21 cellular contexts compared by ENCODE assay signal in genomic region chr3:128066111-128066510, GRCh38. TPM values are rescaled to one million over a fixed set of nuclear protein-coding genes. Genes with fewer than 3 reads are reported as not detected.
DNase-seq lines count a peak whose midpoint lies in the region; ATAC-seq and TF ChIP-seq lines count a peak whose summit lies in the region.
"Had no signal": no experiment of that assay in that cellular context is flagged by ENCODE, and none has a peak within 500 bp of the region (broad histone marks: within the 10 kb centered on the region; RNA-seq: fewer than 3 reads in every experiment).

No MANE protein-coding gene starts in this region.

- peaks cover 75% of the 10 kb centered on the region for H4K20me1 ChIP-seq in PC-9 (ENCODE audit: insufficient read depth)

- WGBS in heart left ventricle, 4 donors, result 84 to 92% (median 87%) methylated on average over 4 of the region's 4 CpGs

- no peak overlapping the region for H2AFZ ChIP-seq in PC-9

- H3K36me3 ChIP-seq in PC-9 (ENCODE audit: low read depth) (peaks cover 59% of the 10 kb centered on the region), heart left ventricle (peaks cover 10 to 100% (median 100%) of the 10 kb centered on the region in 9 donors)

- no peak overlapping the region for H3K4me2 ChIP-seq in PC-9
- H3K4me2 ChIP-seq: BLaER1, KMS-11 had no signal

- no peak for TF ChIP-seq CTCF in AG10803 (conservative IDR thresholded peaks at IDR 0.05; ENCODE audit: low read length)
- TF ChIP-seq CTCF in glutamatergic neuron (IDR thresholded peaks at IDR 0.05; ENCODE audit: partially characterized antibody, unreplicated experiment), result no peak
- no peak for TF ChIP-seq CTCF in PC-9 (conservative IDR thresholded peaks at IDR 0.05)
- no peak for TF ChIP-seq CTCF in heart left ventricle (IDR thresholded peaks at IDR 0.05)

- intact Hi-C loops in PC-9 (cut with micrococcal nuclease; ENCODE audit: unreplicated experiment) (no loop called here), heart left ventricle (cut with DNase I) (no loop called here)

- peaks cover 35% of the 10 kb centered on the region for H3K36me3 Mint-ChIP-seq in glutamatergic neuron (ENCODE audit: unreplicated experiment)

- peaks cover 46% of the 10 kb centered on the region for H3F3A ChIP-seq in PC-9 (ENCODE audit: insufficient read depth, low read depth)

- peak overlapping the region; percentile 30 for H3K4me3 Mint-ChIP-seq in glutamatergic neuron (ENCODE audit: unreplicated experiment)
- H3K4me3 Mint-ChIP-seq: CD4-positive, CD25-positive, alpha-beta regulatory T cell; IgD-negative memory B cell had no signal

- H3K27ac ChIP-seq in PC-9 (no peak overlapping the region), heart left ventricle (no peak overlapping the region)
- H3K27ac ChIP-seq: BLaER1, HL-60, KMS-11 had no signal

- peaks cover 23% of the 10 kb centered on the region for H3K4me1 Mint-ChIP-seq in glutamatergic neuron (ENCODE audit: low read depth, unreplicated experiment)

- H3K9me2 ChIP-seq in PC-9 (ENCODE audit: insufficient read depth), result no peaks in the 10 kb centered on the region

- no peaks in the 10 kb centered on the region for H3K79me2 ChIP-seq in PC-9 (ENCODE audit: low read depth)

- H3K4me3 ChIP-seq in AG10803 (ENCODE audit: low read length) (no peak overlapping the region), PC-9 (no peak overlapping the region), heart left ventricle (no peak overlapping the region)
- H3K4me3 ChIP-seq: BLaER1 had no signal

- TF ChIP-seq POLR2A in heart left ventricle (IDR thresholded peaks at IDR 0.05), result no peak

- H3K4me1 ChIP-seq in PC-9 (replicated peaks; ENCODE audit: insufficient read depth) (no peaks in the 10 kb centered on the region), heart left ventricle (peaks cover 0 to 6% (median 0%) of the 10 kb centered on the region in 12 donors)
- H3K4me1 ChIP-seq: BLaER1 had no signal

- H3K27me3 ChIP-seq in PC-9 (ENCODE audit: insufficient read depth, low read depth) (no peaks in the 10 kb centered on the region), heart left ventricle (no peaks in the 10 kb centered on the region)
- H3K27me3 ChIP-seq: BLaER1 had no signal

- BruUV-seq in PC-9 (replicated peaks; lab: Mats Ljungman, UMichigan), result no TSS peak

- no peaks in the 10 kb centered on the region for H3K9me3 ChIP-seq in PC-9 (ENCODE audit: insufficient read depth, low read depth)
- no peaks in the 10 kb centered on the region for H3K9me3 ChIP-seq in heart left ventricle
- H3K9me3 ChIP-seq: BLaER1 had no signal

- CTCF ChIA-PET in PC-9 (lab: Charles Lee), result interaction anchor here (0.5 kb wide), 1 partner anchor 63 kb away, joined by 3 read pairs; no protein-coding TSS in a partner anchor

- peaks cover 9% of the 10 kb centered on the region for H3K9me3 Mint-ChIP-seq in glutamatergic neuron (ENCODE audit: unreplicated experiment)
- H3K9me3 Mint-ChIP-seq: CD4-positive, CD25-positive, alpha-beta regulatory T cell; IgD-negative memory B cell had no signal

- peak overlapping the region; percentile 81 for H3K27ac Mint-ChIP-seq in glutamatergic neuron (ENCODE audit: unreplicated experiment)
- H3K27ac Mint-ChIP-seq: IgD-negative memory B cell had no signal

- POLR2A ChIA-PET in PC-9 (lab: Charles Lee; ENCODE audit: unreplicated experiment), result no interaction called here

- peaks cover 5% of the 10 kb centered on the region for H3K27me3 Mint-ChIP-seq in glutamatergic neuron (ENCODE audit: unreplicated experiment)
- H3K27me3 Mint-ChIP-seq: CD4-positive, CD25-positive, alpha-beta regulatory T cell; IgD-negative memory B cell had no signal

- ATAC-seq in heart left ventricle, result no peak

- DNase-seq in AG10803 (ENCODE audit: low read depth) (peak; percentile 53), NCI-H2171 treated with DMSO at 0.1 percent for 48 hours (lab: John Stamatoyannopoulos, UW) (peak; percentile 91), ecto neural progenitor cell (ENCODE audit: low spot score) (peak; percentile 6), glutamatergic neuron (peak; percentile 46), PC-9 (no peak), heart left ventricle (no peak)
- DNase-seq in activated T-cell treated with anti-CD3 and anti-CD28 coated beads, Interleukin-2, amount 50 U/mL, for 1 hour, result no peak
- DNase-seq: CD4-positive, CD25-positive, alpha-beta regulatory T cell; GF-D8; HCEC 1CT; MM.1S; NCI-H2029; NCI-H226; NCI-H510A treated with DMSO at 0.1 percent for 48 hours; NCI-H774; RPMI8226; SHP77 had no signal

RNA-seq across cellular contexts. Expression of gene SEC61A1, which starts 13.9 kb away (rescaled TPM):
- 201 TPM for total RNA-seq in glutamatergic neuron (ENCODE audit: unreplicated experiment)
- total RNA-seq in PC-9 (2021), result 110 and 189 TPM in 2 replicates
- 100 to 1,000 TPM in 2 of 9 donors, 10 to 100 TPM in 7; 52.7 to 116 (median 78.2) TPM for total RNA-seq in heart left ventricle
- 100 to 1,000 TPM in 1 of 2 donors, 10 to 100 TPM in 1; 36.5 to 179 TPM for polyA plus RNA-seq in heart left ventricle

RNA-seq across cellular contexts. Expression of gene RUVBL1, which starts 57.5 kb away (rescaled TPM):
- total RNA-seq in glutamatergic neuron (ENCODE audit: unreplicated experiment), result 33.1 TPM
- total RNA-seq in PC-9 (2021), result 91.4 and 115 TPM in 2 replicates
- 10 to 100 TPM; 19.1 to 39.9 (median 26.2) TPM for total RNA-seq in heart left ventricle
- 10 to 100 TPM; 14.1 to 44.6 TPM for polyA plus RNA-seq in heart left ventricle

Comparison
In these comparisons a context has a peak if more than half of its experiments do, and no peak if none do; other contexts are left out.
1. DNase-seq: peak in AG10803 (single experiment), NCI-H2171 treated with DMSO at 0.1 percent for 48 hours (single experiment), ecto neural progenitor cell (single experiment) and glutamatergic neuron (single experiment); none in PC-9 (0 of 2), activated T-cell treated with anti-CD3 and anti-CD28 coated beads, Interleukin-2, amount 50 U/mL, for 1 hour (single experiment) and heart left ventricle (0 of 5).